12 cellular contexts compared by ENCODE assay signal in the genomic region with DNA sequence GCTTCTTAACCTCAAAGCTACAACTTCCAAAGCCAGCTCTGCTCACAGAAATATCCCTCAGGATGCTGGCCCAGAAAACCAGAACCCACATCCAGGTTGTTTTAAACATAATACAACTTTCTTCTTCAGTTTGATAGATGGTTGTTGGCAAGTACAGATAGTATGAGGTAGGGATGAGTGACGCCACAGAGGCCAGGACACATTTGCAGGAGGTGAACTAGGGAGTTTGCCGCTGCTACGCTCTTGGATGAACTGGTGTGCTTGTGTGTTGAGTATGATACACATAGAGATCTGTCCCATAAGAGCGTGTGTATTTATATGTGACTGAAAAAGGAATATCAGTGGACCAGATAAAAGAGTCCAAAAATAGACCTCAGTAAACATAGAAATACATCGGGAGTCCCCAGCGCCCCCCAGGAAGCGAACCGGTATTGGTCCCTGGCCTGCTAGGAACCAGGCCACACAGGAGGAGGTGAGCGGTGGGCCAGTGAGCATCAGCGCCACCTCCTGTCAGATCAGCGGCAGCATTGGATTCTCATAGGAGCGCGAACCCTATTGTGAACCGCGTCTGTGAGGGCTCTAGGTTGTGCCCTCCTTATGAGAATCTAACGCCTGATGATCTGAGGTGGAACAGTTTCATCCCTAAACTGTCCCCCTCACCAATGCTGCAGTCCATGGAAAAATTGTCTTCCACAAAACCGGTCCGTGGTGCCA.
A peak's percentile ranks its signal among the peaks of the same experiment; 100 is the strongest.
DNase-seq lines count a peak whose midpoint lies in the region; ATAC-seq and TF ChIP-seq lines count a peak whose summit lies in the region.
"Had no signal": no experiment of that assay in that cellular context is flagged by ENCODE, and none has a peak within 500 bp of the region (broad histone marks: within the 10 kb centered on the region; RNA-seq: fewer than 3 reads in every experiment).

No MANE protein-coding gene starts in this region.

- H3K27ac ChIP-seq in VCaP, result no peak overlapping the region
- H3K27ac ChIP-seq: gastroesophageal sphincter had no signal

- DNase-seq in BJ (ENCODE audit: low read depth) (no peak), GM13976 (ENCODE audit: low spot score) (no peak), lower leg skin (ENCODE audit: low spot score in 2 of 2) (peak; percentile 5 to 75), cerebellar nuclear complex (lab: John Stamatoyannopoulos, UW) (no peak), NCI-H2196 (lab: John Stamatoyannopoulos, UW; ENCODE audit: unreplicated experiment) (no peak)
- DNase-seq: EL; NCI-H446; stimulated activated naive B cell treated with anti-CD40 and anti-IgM and Interleukin-4, amounts not matched to agents 10 μg/mL and 1 μg/mL and 100 μg/mL, for 72 hours had no signal

- WGBS in lower leg skin, 2 donors, result 82 to 87% methylated on average over 18 of the region's 18 CpGs

- H3K27me3 ChIP-seq in BJ (ENCODE audit: control insufficient read depth, insufficient read depth, low read length), result no peaks in the 10 kb centered on the region

- intact Hi-C loops in lower leg skin (cut with DNase I; ENCODE audit: low total_unique reads), result loop anchor here (5.0 kb wide), 1 partner anchor 235 kb away; the partner anchor contains the start of gene CHSY1

- ATAC-seq in HG03571 (IDR thresholded peaks at IDR 0.05; ENCODE audit: unreplicated experiment) (no peak), GM18519 (IDR thresholded peaks at IDR 0.05; ENCODE audit: low FRiP score, unreplicated experiment) (no peak)
- ATAC-seq: gastroesophageal sphincter; stimulated activated naive B cell treated with anti-CD40 and anti-IgM and Interleukin-4, amounts not matched to agents 10 μg/mL and 1 μg/mL and 100 μg/mL, for 72 hours had no signal

- TF ChIP-seq CTCF in BJ (IDR thresholded peaks at IDR 0.05; ENCODE audit: insufficient read depth, low read depth, low read length) (peak; percentile 26; the same call in 1 of the 2 replicates), GM13976 (IDR thresholded peaks at IDR 0.05; ENCODE audit: borderline replicate concordance, control extremely low read depth, extremely low read depth, insufficient read depth, missing control alignments) (peak; percentile 8), VCaP (conservative IDR thresholded peaks at IDR 0.05) (peak; percentile 66), lower leg skin (IDR thresholded peaks at IDR 0.05) (no peak)

- no peak overlapping the region for H3K4me3 ChIP-seq in BJ (ENCODE audit: low read depth, low read length)
- no peak overlapping the region for H3K4me3 ChIP-seq in lower leg skin (ENCODE audit: low read depth, poor library complexity, severe bottlenecking)
- H3K4me3 ChIP-seq: gastroesophageal sphincter had no signal

- TF ChIP-seq POLR2A in lower leg skin (IDR thresholded peaks at IDR 0.05), result no peak

- CTCF ChIA-PET in BJ (lab: Yijun Ruan, JAX), result interaction anchor here (0.7 to 4.4 kb wide), 8 partner anchors 10 to 240 kb away, joined by 3 to 73 read pairs (median 5); partner anchors contain the start of gene CHSY1

- in situ Hi-C loops in GM13976 (cut with MboI; ENCODE audit: low sequenced_read_pairs, unreplicated experiment), result loop anchor here (10.0 to 25.0 kb wide), 3 partner anchors 248 to 680 kb away; partner anchors contain the start of gene ADAMTS17

- peaks cover 17% of the 10 kb centered on the region for H3K36me3 ChIP-seq in BJ (ENCODE audit: control insufficient read depth, insufficient read depth, low read length)

- POLR2A ChIA-PET in BJ (lab: Charles Lee), result no interaction called here

Comparison
In these comparisons a context has a peak if more than half of its experiments do, and no peak if none do; other contexts are left out.
1. DNase-seq: peak in lower leg skin (2 of 2); none in BJ (single experiment), GM13976 (single experiment), cerebellar nuclear complex (0 of 2) and NCI-H2196 (single experiment).
2. CTCF ChIP-seq: peak in BJ (single experiment), GM13976 (single experiment) and VCaP (single experiment); none in lower leg skin (0 of 3).